In genomic region chr7:29987821-29988317, GRCh38 we compare ENCODE assay signal across 1 cellular context.
TF ChIP-seq lines count a peak whose summit lies in the region.

No MANE protein-coding gene starts in this region.

TF ChIP-seq in HepG2, 621 proteins besides CTCF, POLR2A, EP300 and RAD21 (continued from another document):
- no peak for TF ChIP-seq ATF5 (CRISPR knock-in tag; IDR thresholded peaks at IDR 0.05; ENCODE audit: low read depth)
TF ChIP-seq in HepG2: peak in this region for 57.
